ENCODE assay signal across 9 cellular contexts in the genomic region with DNA sequence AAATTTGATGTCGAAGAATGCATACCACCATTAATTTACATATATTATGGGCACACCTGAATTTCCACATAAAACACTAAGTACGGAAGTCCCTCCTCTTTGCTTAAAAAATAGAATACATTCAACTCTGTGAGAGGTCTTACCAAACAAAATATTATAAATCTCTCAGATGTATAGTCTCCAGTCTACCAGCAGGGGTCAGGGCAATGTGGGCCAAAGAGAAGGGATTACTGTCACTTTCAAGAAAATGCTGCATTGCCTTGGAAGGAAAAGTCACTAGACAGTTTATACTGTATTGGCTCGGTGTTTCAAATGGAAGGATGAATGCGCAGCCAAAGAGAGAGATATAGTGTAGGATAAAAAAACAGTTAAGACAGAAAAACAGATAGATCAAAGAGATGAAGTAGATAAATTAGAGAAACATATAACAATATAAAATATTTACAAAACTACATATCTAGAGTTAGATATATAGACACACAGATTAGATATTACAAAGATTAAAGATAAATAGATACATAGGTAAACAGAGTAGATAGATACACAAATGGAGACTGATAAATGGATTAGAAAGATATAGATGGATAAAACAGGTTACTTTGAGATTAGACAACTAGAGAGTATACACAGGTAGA. TPM values are rescaled to one million over a fixed set of nuclear protein-coding genes. Genes with fewer than 3 reads are reported as not detected.
A peak's percentile ranks its signal among the peaks of the same experiment; 100 is the strongest.
DNase-seq lines count a peak whose midpoint lies in the region; ATAC-seq and TF ChIP-seq lines count a peak whose summit lies in the region.
"Had no signal": no experiment of that assay in that cellular context is flagged by ENCODE, and none has a peak within 500 bp of the region (broad histone marks: within the 10 kb centered on the region; RNA-seq: fewer than 3 reads in every experiment).

No MANE protein-coding gene starts in this region.

- peak; percentile 92 for TF ChIP-seq CTCF in fibroblast of mammary gland (conservative IDR thresholded peaks at IDR 0.05; ENCODE audit: control insufficient read depth, insufficient read depth, low read depth, low read length)
- TF ChIP-seq CTCF in osteoblast (IDR thresholded peaks at IDR 0.05; ENCODE audit: extremely low read depth, low read depth, low read length): peak; percentile 91

- H3K4me1 ChIP-seq in osteoblast (ENCODE audit: insufficient read depth, low read length): no peaks in the 10 kb centered on the region

- H3K27me3 ChIP-seq in osteoblast (ENCODE audit: insufficient read depth, low read length): no peaks in the 10 kb centered on the region

- no peak overlapping the region for H2AFZ ChIP-seq in osteoblast (ENCODE audit: low read length)

- H3K4me3 ChIP-seq in fibroblast of mammary gland (ENCODE audit: control insufficient read depth, low read depth, low read length) (no peak overlapping the region), osteoblast (ENCODE audit: insufficient read depth, low read length) (no peak overlapping the region)
- H3K4me3 ChIP-seq: SK-N-MC had no signal

- H3K9me3 ChIP-seq in osteoblast (ENCODE audit: low read depth, low read length): no peaks in the 10 kb centered on the region

- H3K79me2 ChIP-seq in osteoblast (ENCODE audit: insufficient read depth, low read length): no peaks in the 10 kb centered on the region

- no peak overlapping the region for H3K27ac ChIP-seq in osteoblast (ENCODE audit: low read depth, low read length)
- H3K27ac ChIP-seq: SK-N-MC had no signal

- DNase-seq in CD1c-positive myeloid dendritic cell (ENCODE audit: extremely low spot score) (peak; percentile 46), NCI-H345 treated with DMSO at 0.1 percent for 48 hours (lab: John Stamatoyannopoulos, UW; ENCODE audit: unreplicated experiment) (peak; percentile 50), fibroblast of mammary gland (ENCODE audit: low read depth) (peak; percentile 66), osteoblast (ENCODE audit: insufficient read length, low spot score, missing footprints) (no peak), cortex of kidney (lab: John Stamatoyannopoulos, UW) (no peak)
- peak; percentile 39 to 52 for DNase-seq in activated CD4-positive, alpha-beta T cell treated with anti-CD3 and anti-CD28 coated beads, Interleukin-2, amount 50 U/mL, for 48 hours

- peaks cover 3% of the 10 kb centered on the region for H3K36me3 ChIP-seq in osteoblast (ENCODE audit: insufficient read depth, low read length)

- H3K4me2 ChIP-seq in osteoblast (ENCODE audit: insufficient read depth, low read length): no peak overlapping the region

- H4K20me1 ChIP-seq in osteoblast (ENCODE audit: insufficient read depth, low read length): no peaks in the 10 kb centered on the region

- peak; percentile 80 for ATAC-seq in GM18858 (IDR thresholded peaks at IDR 0.05; ENCODE audit: unreplicated experiment)
- ATAC-seq in HG03060 (IDR thresholded peaks at IDR 0.05; ENCODE audit: low read depth, unreplicated experiment): peak; percentile 82

RNA-seq across cellular contexts. Expression of gene SERGEF, which starts 20.9 kb away (rescaled TPM):
- total RNA-seq in osteoblast: 26.8 and 29.7 TPM in 2 replicates

RNA-seq across cellular contexts. Expression of gene TPH1, which starts 54.2 kb away (rescaled TPM):
- under 0.01 and 0.29 TPM in 2 replicates for total RNA-seq in osteoblast

Comparison
In these comparisons a context has a peak if more than half of its experiments do, and no peak if none do; other contexts are left out.
1. DNase-seq: peak in CD1c-positive myeloid dendritic cell (single experiment), NCI-H345 treated with DMSO at 0.1 percent for 48 hours (single experiment), activated CD4-positive, alpha-beta T cell treated with anti-CD3 and anti-CD28 coated beads, Interleukin-2, amount 50 U/mL, for 48 hours (2 of 2) and fibroblast of mammary gland (single experiment); none in osteoblast (single experiment) and cortex of kidney (single experiment).